Comparison of ENCODE assay signal across 24 cellular contexts in genomic region chr13:101401196-101401595, GRCh38. TPM values are rescaled to one million over a fixed set of nuclear protein-coding genes. Genes with fewer than 3 reads are reported as not detected.
"Had no signal": no experiment of that assay in that cellular context is flagged by ENCODE, and none has a peak within 500 bp of the region (broad histone marks: within the 10 kb centered on the region; RNA-seq: fewer than 3 reads in every experiment).

No MANE protein-coding gene starts in this region.

- H2AFZ ChIP-seq: hepatocyte, neural progenitor cell had no signal

- DNase-seq: dermis blood vessel endothelial cell; effector memory CD4-positive, alpha-beta T cell; foreskin keratinocyte; heart left ventricle; left cardiac atrium; left lung; mesenchymal stem cell; mucosa of descending colon; naive B cell; right cardiac atrium; sigmoid colon; stimulated activated CD4-positive, alpha-beta T cell treated with anti-CD3 and anti-CD28 coated beads, Interleukin-15, amount 100 ng/mL, for 24 hours; stimulated activated CD4-positive, alpha-beta T cell treated with anti-CD3 and anti-CD28 coated beads, Interleukin-2, amount 100 ng/mL, for 48 hours; stimulated activated naive B cell treated with anti-CD40 and anti-IgM and Interleukin-4, amounts not matched to agents 10 μg/mL and 1 μg/mL and 100 μg/mL, for 72 hours had no signal

- H3K9ac ChIP-seq: neural progenitor cell had no signal

- H3K9me3 ChIP-seq: esophagus muscularis mucosa, gastroesophageal sphincter, heart left ventricle, left lung, mucosa of descending colon, prostate gland, sigmoid colon, thoracic aorta, tibial nerve, vagina had no signal

- ATAC-seq: foreskin keratinocyte; gastroesophageal sphincter; heart left ventricle; left cardiac atrium; left lung; mucosa of descending colon; right cardiac atrium; stimulated activated naive B cell treated with anti-CD40 and anti-IgM and Interleukin-4, amounts not matched to agents 10 μg/mL and 1 μg/mL and 100 μg/mL, for 72 hours had no signal

- H3K27me3 ChIP-seq: esophagus muscularis mucosa, foreskin keratinocyte, gastroesophageal sphincter, heart left ventricle, hepatocyte, left lung, neural progenitor cell, sigmoid colon, tibial nerve, vagina had no signal

- H3K4me3 ChIP-seq: coronary artery, esophagus muscularis mucosa, gastroesophageal sphincter, heart left ventricle, hepatocyte, left lung, mucosa of descending colon, neural progenitor cell, prostate gland, sigmoid colon, skin epidermis, thoracic aorta, tibial nerve, vagina had no signal

- H3K4me2 ChIP-seq: hepatocyte, neural progenitor cell had no signal

- H3K36me3 ChIP-seq: esophagus muscularis mucosa, gastroesophageal sphincter, heart left ventricle, left lung, neural progenitor cell, prostate gland, sigmoid colon, thoracic aorta, tibial nerve, vagina had no signal

- H3K27ac ChIP-seq: coronary artery, esophagus muscularis mucosa, foreskin keratinocyte, gastroesophageal sphincter, heart left ventricle, hepatocyte, left lung, neural progenitor cell, prostate gland, sigmoid colon, skin epidermis, thoracic aorta, tibial nerve, vagina had no signal

- H3K4me1 ChIP-seq: esophagus muscularis mucosa, gastroesophageal sphincter, heart left ventricle, left lung, neural progenitor cell, prostate gland, sigmoid colon, tibial nerve, vagina had no signal

- H3K79me2 ChIP-seq: hepatocyte had no signal

RNA-seq across cellular contexts. Expression of gene NALCN, which starts 15.1 kb away (rescaled TPM):
- polyA plus RNA-seq: foreskin keratinocyte had no signal

RNA-seq across cellular contexts. Expression of gene ITGBL1, which starts 51.3 kb away (rescaled TPM):
- polyA plus RNA-seq: hepatocyte had no signal
